ENCODE assay signal across 11 cellular contexts in genomic region chr7:44488955-44489354, GRCh38. TPM values are rescaled to one million over a fixed set of nuclear protein-coding genes. Genes with fewer than 3 reads are reported as not detected.
DNase-seq lines count a peak whose midpoint lies in the region; ATAC-seq, FAIRE-seq and TF ChIP-seq lines count a peak whose summit lies in the region.
"Had no signal": no experiment of that assay in that cellular context is flagged by ENCODE, and none has a peak within 500 bp of the region (broad histone marks: within the 10 kb centered on the region; RNA-seq: fewer than 3 reads in every experiment).

No MANE protein-coding gene starts in this region.

- in situ Hi-C loops in HepG2 (cut with HindIII; ENCODE audit: extremely low pct_ligation_motif_present, low pct_unique_long_range_greater_than_20kb), result no loop called here

- CTCF ChIA-PET in HepG2 (lab: Yijun Ruan, JAX; ENCODE audit: low intra/inter-chr PET ratio, low total read pairs), result no interaction called here

- no peak for FAIRE-seq in HepG2 (lab: Jason Lieb, UNC)

- H3K4me1 ChIP-seq in HepG2 (ENCODE audit: insufficient read depth, low read length) (peaks cover 61% of the 10 kb centered on the region), right lobe of liver (peaks cover 0 to 41% (median 4%) of the 10 kb centered on the region in 4 donors), ascending aorta (peaks cover 4 to 25% of the 10 kb centered on the region in 2 donors), mesendoderm (ENCODE audit: control insufficient read depth, low read depth, low read length) (peaks cover 7% of the 10 kb centered on the region), vagina (peaks cover 52% of the 10 kb centered on the region)

- H3K79me1 ChIP-seq in mesendoderm (ENCODE audit: low read length), result peaks cover 27% of the 10 kb centered on the region

- H2BK15ac ChIP-seq in mesendoderm (replicated peaks; ENCODE audit: low read depth), result no peak overlapping the region

- ATAC-seq in HepG2 (no peak), right lobe of liver (no peak), HG03469 (IDR thresholded peaks at IDR 0.05; ENCODE audit: unreplicated experiment) (no peak)

- BruUV-seq in HepG2 (replicated peaks; lab: Mats Ljungman, UMichigan), result no TSS peak

- no peak overlapping the region for H2AFZ ChIP-seq in HepG2 (ENCODE audit: low read length)

- H3K27ac ChIP-seq in HepG2 (ENCODE audit: extremely low read length, insufficient read depth, low read length) (no peak overlapping the region), right lobe of liver (no peak overlapping the region), ascending aorta (no peak overlapping the region), mesendoderm (ENCODE audit: low read depth, low read length) (no peak overlapping the region), vagina (no peak overlapping the region)

- no peak overlapping the region for H2BK120ac ChIP-seq in mesendoderm (ENCODE audit: low read depth, low read length)

- TF ChIP-seq CTCF in HepG2 (CRISPR knock-in tag; IDR thresholded peaks at IDR 0.05) (no peak), right lobe of liver (IDR thresholded peaks at IDR 0.05) (no peak), ascending aorta (IDR thresholded peaks at IDR 0.05) (no peak), vagina (IDR thresholded peaks at IDR 0.05) (no peak)

- H3K23ac ChIP-seq in mesendoderm (ENCODE audit: low read length), result no peak overlapping the region

- H3K9ac ChIP-seq in HepG2 (ENCODE audit: insufficient read depth, low read depth, low read length) (peak overlapping the region; percentile 85; the same call in 1 of the 2 replicates), mesendoderm (ENCODE audit: low read length) (peak overlapping the region; percentile 95)

- TF ChIP-seq POLR2A in HepG2 (IDR thresholded peaks at IDR 0.05; ENCODE audit: insufficient read depth in 1 of 2, low read depth in 2 of 2, low read length in 2 of 2), result no peak
- TF ChIP-seq POLR2A in right lobe of liver (IDR thresholded peaks at IDR 0.05), result no peak
- TF ChIP-seq POLR2A in vagina (IDR thresholded peaks at IDR 0.05), result no peak

- POLR2A ChIA-PET in HepG2 (lab: Yijun Ruan, JAX), result interaction anchor here (1.7 to 2.4 kb wide), 2 partner anchors 16 to 53 kb away, joined by 5 to 18 read pairs; partner anchors contain the start of gene NPC1L1

- no peak overlapping the region for H4K8ac ChIP-seq in mesendoderm (ENCODE audit: low read depth, low read length)

- no peak overlapping the region for H3K18ac ChIP-seq in mesendoderm (ENCODE audit: low read length)

- DNase-seq in HepG2 (ENCODE audit: low spot score), result no peak
- no peak for DNase-seq in right lobe of liver
- no peak for DNase-seq in ascending aorta (ENCODE audit: low spot score in 2 of 2)
- no peak for DNase-seq in mesendoderm
- no peak for DNase-seq in vagina (ENCODE audit: extremely low spot score in 2 of 2)
- no peak for DNase-seq in AG20443 (ENCODE audit: low spot score)
- DNase-seq in NCI-H526 treated with DMSO at 0.1 percent for 48 hours (lab: John Stamatoyannopoulos, UW), result no peak
- DNase-seq: hypothalamus had no signal

- H3K79me2 ChIP-seq in HepG2 (ENCODE audit: insufficient read depth, low read length) (peaks cover 41% of the 10 kb centered on the region), mesendoderm (ENCODE audit: control insufficient read depth, insufficient read depth, low read length) (peaks cover 40% of the 10 kb centered on the region)

- H3K56ac ChIP-seq in mesendoderm (ENCODE audit: low read length), result no peak overlapping the region

- no peaks in the 10 kb centered on the region for H3K9me3 ChIP-seq in HepG2 (ENCODE audit: low read length)
- no peaks in the 10 kb centered on the region for H3K9me3 ChIP-seq in right lobe of liver
- no peaks in the 10 kb centered on the region for H3K9me3 ChIP-seq in ascending aorta
- no peaks in the 10 kb centered on the region for H3K9me3 ChIP-seq in vagina

- peak overlapping the region; percentile 74 to 93 (median 90); a peak in 4 of 6 replicates for H3K4me3 ChIP-seq in HepG2 (replicated peaks in 1 of 3; ENCODE audit: insufficient read depth in 1 of 3, low read depth in 2 of 3, low read length in 3 of 3)
- H3K4me3 ChIP-seq in right lobe of liver, result peak overlapping the region in 1 of 3 donors; percentile 94
- peak overlapping the region; percentile 89 to 95 for H3K4me3 ChIP-seq in ascending aorta
- H3K4me3 ChIP-seq in mesendoderm (ENCODE audit: low read length), result no peak overlapping the region
- peak overlapping the region; percentile 96 to 97 for H3K4me3 ChIP-seq in vagina

- TF ChIP-seq RAD21 in HepG2 (CRISPR knock-in tag; IDR thresholded peaks at IDR 0.05), result no peak

- H4K5ac ChIP-seq in mesendoderm (ENCODE audit: low read length), result no peak overlapping the region

- no peaks in the 10 kb centered on the region for H4K20me1 ChIP-seq in HepG2 (ENCODE audit: insufficient read depth, low read length)

- no peak overlapping the region for H3K4ac ChIP-seq in mesendoderm (ENCODE audit: low read depth, low read length)

- TF ChIP-seq EP300 in HepG2 (IDR thresholded peaks at IDR 0.05; ENCODE audit: low read depth in 2 of 2, low read length in 2 of 2), result no peak
- no peak for TF ChIP-seq EP300 in HepG2 (CRISPR knock-in tag; IDR thresholded peaks at IDR 0.05; ENCODE audit: borderline replicate concordance)

- peaks cover 9 to 21% of the 10 kb centered on the region in 2 experiments for H3K36me3 ChIP-seq in HepG2 (replicated peaks in 1 of 2; ENCODE audit: control insufficient read depth in 1 of 2, insufficient read depth in 2 of 2, low read length in 2 of 2)
- peaks cover 0 to 10% (median 1%) of the 10 kb centered on the region in 4 donors for H3K36me3 ChIP-seq in right lobe of liver
- H3K36me3 ChIP-seq in ascending aorta, result peaks cover 12% of the 10 kb centered on the region in 2 donors
- peaks cover 3% of the 10 kb centered on the region for H3K36me3 ChIP-seq in mesendoderm (ENCODE audit: control insufficient read depth, insufficient read depth, low read length)
- peaks cover 0 to 14% of the 10 kb centered on the region in 2 donors for H3K36me3 ChIP-seq in vagina

- intact Hi-C loops in HepG2 (cut with micrococcal nuclease; ENCODE audit: unreplicated experiment) (no loop called here), right lobe of liver (cut with DNase I) (loop anchor here in 1 of 2 donors (10.0 kb wide), 1 partner anchor 76 kb away; no protein-coding TSS in a partner anchor), ascending aorta (cut with DNase I) (no loop called here), vagina (cut with DNase I) (no loop called here)

- H3K27me3 ChIP-seq in HepG2 (ENCODE audit: control insufficient read depth in 1 of 2, insufficient read depth in 2 of 2, low read length in 2 of 2) (no peaks in the 10 kb centered on the region; a peak in 1 of 5 replicates), right lobe of liver (no peaks in the 10 kb centered on the region), ascending aorta (no peaks in the 10 kb centered on the region), mesendoderm (ENCODE audit: insufficient read depth, low read length, poor library complexity) (no peaks in the 10 kb centered on the region), vagina (no peaks in the 10 kb centered on the region)

- 83% methylated on average over 3 of the region's 3 CpGs for WGBS in HepG2 (ENCODE audit: low lambda C conversion rate)
- 85% methylated on average over 2 of the region's 3 CpGs for WGBS in right lobe of liver (ENCODE audit: insufficient coverage, low coverage, low lambda C conversion rate, missing lambda C conversion rate)
- no CpG with 5 or more reads among the region's 3 CpGs for WGBS in mesendoderm (ENCODE audit: extremely low coverage, insufficient coverage, low lambda C conversion rate)

- no peak overlapping the region for H2BK5ac ChIP-seq in mesendoderm (ENCODE audit: low read length)

- H3K4me2 ChIP-seq in HepG2 (ENCODE audit: low read depth, low read length) (peak overlapping the region; percentile 82), mesendoderm (ENCODE audit: low read length) (peak overlapping the region; percentile 0)

- H2AK5ac ChIP-seq in mesendoderm (ENCODE audit: low read length), result no peak overlapping the region

RNA-seq across cellular contexts. Expression of gene NUDCD3, which starts 1.5 kb away (rescaled TPM):
- total RNA-seq in HepG2 (2016; rRNA removed; fragmentation: Illumina TruSeq; extraction: Trizol) (49.9 and 54.6 TPM in 2 replicates), right lobe of liver (10 to 100 TPM; 24.4 to 47.1 (median 42.5) TPM), ascending aorta (39.3 TPM), vagina (48.6 TPM)
- 13.4 and 14.8 TPM in 2 replicates for total RNA-seq in HepG2 (2016; cell fraction: cytosol; rRNA removed; fragmentation: Illumina TruSeq; extraction: Trizol; ENCODE audit: low read depth)
- 43.2 and 52.2 TPM in 2 replicates for total RNA-seq in HepG2 (2016; cell fraction: insoluble cytoplasmic fraction; rRNA removed; fragmentation: Illumina TruSeq; extraction: Trizol)
- 11.7 and 13.3 TPM in 2 replicates for total RNA-seq in HepG2 (2016; cell fraction: membrane; rRNA removed; fragmentation: Illumina TruSeq; extraction: Trizol)
- 42.0 and 47.5 TPM in 2 replicates for total RNA-seq in HepG2 (2016; cell fraction: nucleus; rRNA removed; fragmentation: Illumina TruSeq; extraction: Trizol)
- 20.8 and 25.4 TPM in 2 replicates for polyA plus RNA-seq in HepG2 (2011; rRNA removed)
- 21.8 and 27.6 TPM in 2 replicates for polyA plus RNA-seq in HepG2 (2011; cell fraction: cytosol; rRNA removed)
- polyA plus RNA-seq in HepG2 (2011; cell fraction: nucleus; rRNA removed), result 32.7 and 41.3 TPM in 2 replicates
- 27.9 and 29.4 TPM in 2 replicates for polyA plus RNA-seq in HepG2 (2012)
- polyA plus RNA-seq in HepG2 (2016; cell fraction: cytosol; fragmentation: Illumina TruSeq; extraction: Trizol; ENCODE audit: low read depth), result 2.5 and 3.1 TPM in 2 replicates
- polyA plus RNA-seq in HepG2 (2016; cell fraction: insoluble cytoplasmic fraction; fragmentation: Illumina TruSeq; extraction: Trizol; ENCODE audit: low read depth), result 30.1 and 34.3 TPM in 2 replicates
- polyA plus RNA-seq in HepG2 (2016; cell fraction: membrane; fragmentation: Illumina TruSeq; extraction: Trizol; ENCODE audit: low read depth), result 5.2 and 6.4 TPM in 2 replicates
- polyA plus RNA-seq in HepG2 (2016; cell fraction: nucleus; fragmentation: Illumina TruSeq; extraction: Trizol; ENCODE audit: insufficient read depth, low read depth), result 35.7 and 42.8 TPM in 2 replicates
- 43.7 and 47.9 TPM in 2 replicates for polyA minus RNA-seq in HepG2 (2011; rRNA and poly(A)+ RNA removed; ENCODE audit: low replicate concordance)
- polyA minus RNA-seq in HepG2 (2011; cell fraction: cytosol; rRNA and poly(A)+ RNA removed), result 19.5 and 27.3 TPM in 2 replicates
- polyA minus RNA-seq in HepG2 (2011; cell fraction: nucleus; rRNA and poly(A)+ RNA removed), result 36.7 and 44.8 TPM in 2 replicates
- polyA plus RNA-seq in mesendoderm (2013, experiment 1 of 2), result 34.4 TPM
- polyA plus RNA-seq in mesendoderm (2013, experiment 2 of 2), result 32.5 TPM

RNA-seq across cellular contexts. Expression of gene NPC1L1, which starts 52.2 kb away (rescaled TPM):
- 3.8 and 4.8 TPM in 2 replicates for total RNA-seq in HepG2 (2016; rRNA removed; fragmentation: Illumina TruSeq; extraction: Trizol)
- 1.9 and 2.0 TPM in 2 replicates for total RNA-seq in HepG2 (2016; cell fraction: cytosol; rRNA removed; fragmentation: Illumina TruSeq; extraction: Trizol; ENCODE audit: low read depth)
- total RNA-seq in HepG2 (2016; cell fraction: insoluble cytoplasmic fraction; rRNA removed; fragmentation: Illumina TruSeq; extraction: Trizol), result 2.9 and 4.5 TPM in 2 replicates
- 3.9 and 4.0 TPM in 2 replicates for total RNA-seq in HepG2 (2016; cell fraction: membrane; rRNA removed; fragmentation: Illumina TruSeq; extraction: Trizol)
- total RNA-seq in HepG2 (2016; cell fraction: nucleus; rRNA removed; fragmentation: Illumina TruSeq; extraction: Trizol), result 10.5 and 11.9 TPM in 2 replicates
- polyA plus RNA-seq in HepG2 (2011; rRNA removed), result 14.5 and 26.6 TPM in 2 replicates
- 10.4 and 11.4 TPM in 2 replicates for polyA plus RNA-seq in HepG2 (2011; cell fraction: cytosol; rRNA removed)
- 72.5 and 82.9 TPM in 2 replicates for polyA plus RNA-seq in HepG2 (2011; cell fraction: nucleus; rRNA removed)
- polyA plus RNA-seq in HepG2 (2012), result 14.5 and 17.3 TPM in 2 replicates
- polyA plus RNA-seq in HepG2 (2016; cell fraction: cytosol; fragmentation: Illumina TruSeq; extraction: Trizol; ENCODE audit: low read depth), result 2.2 and 2.7 TPM in 2 replicates
- 4.9 and 6.8 TPM in 2 replicates for polyA plus RNA-seq in HepG2 (2016; cell fraction: insoluble cytoplasmic fraction; fragmentation: Illumina TruSeq; extraction: Trizol; ENCODE audit: low read depth)
- polyA plus RNA-seq in HepG2 (2016; cell fraction: membrane; fragmentation: Illumina TruSeq; extraction: Trizol; ENCODE audit: low read depth), result 4.3 TPM in 2 replicates
- 43.1 and 46.9 TPM in 2 replicates for polyA plus RNA-seq in HepG2 (2016; cell fraction: nucleus; fragmentation: Illumina TruSeq; extraction: Trizol; ENCODE audit: insufficient read depth, low read depth)
- 0.19 and 29.3 TPM in 2 replicates for polyA minus RNA-seq in HepG2 (2011; rRNA and poly(A)+ RNA removed; ENCODE audit: low replicate concordance)
- polyA minus RNA-seq in HepG2 (2011; cell fraction: cytosol; rRNA and poly(A)+ RNA removed), result 9.6 and 11.7 TPM in 2 replicates
- 16.9 and 24.6 TPM in 2 replicates for polyA minus RNA-seq in HepG2 (2011; cell fraction: nucleus; rRNA and poly(A)+ RNA removed)
- total RNA-seq in right lobe of liver, result 10 to 100 TPM; 17.0 to 49.8 (median 21.1) TPM
- total RNA-seq in ascending aorta, result not detected
- polyA plus RNA-seq in mesendoderm (2013, experiment 1 of 2), result 0.22 TPM
- polyA plus RNA-seq in mesendoderm (2013, experiment 2 of 2), result 0.18 TPM
- total RNA-seq in vagina, result 0.49 TPM
- total RNA-seq: activated CD8-positive, alpha-beta memory T cell treated with anti-CD3 and anti-CD28 coated beads for 36 hours; Daoy had no signal
